In the genomic region with DNA sequence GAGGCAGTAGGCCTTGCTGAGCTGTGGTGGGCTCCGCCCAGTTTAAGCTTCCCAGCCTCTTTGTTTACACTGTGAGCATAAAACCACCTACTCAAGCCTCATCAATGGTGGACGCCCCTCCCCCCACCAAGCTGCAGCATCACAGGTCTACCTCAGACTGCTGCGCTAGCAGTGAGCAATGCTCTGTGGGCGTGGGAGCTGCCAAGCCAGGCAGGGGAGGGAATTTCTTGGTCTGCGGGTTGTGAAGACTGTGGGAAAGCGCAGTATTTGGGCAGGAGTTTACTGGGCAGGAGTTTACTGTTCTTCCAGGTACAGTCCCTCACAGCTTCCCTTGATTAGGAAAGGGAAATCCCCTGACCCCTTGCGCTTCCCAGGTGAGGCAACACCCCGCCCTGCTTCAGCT, we compare ENCODE assay signal across 9 cellular contexts.
DNase-seq lines count a peak whose midpoint lies in the region; ATAC-seq and TF ChIP-seq lines count a peak whose summit lies in the region.
"Had no signal": no experiment of that assay in that cellular context is flagged by ENCODE, and none has a peak within 500 bp of the region (broad histone marks: within the 10 kb centered on the region; RNA-seq: fewer than 3 reads in every experiment).

No MANE protein-coding gene starts in this region.

- H3K36me3 ChIP-seq in iPS-20b (ENCODE audit: insufficient read depth, low read depth, low read length) = no peaks in the 10 kb centered on the region
- H3K36me3 ChIP-seq: neutrophil had no signal

- in situ Hi-C loops in KBM-7 (cut with MboI; ENCODE audit: low pct_unique_long_range_greater_than_20kb, low sequenced_read_pairs) = no loop called here

- no peak for TF ChIP-seq POLR2A in NB4 (IDR thresholded peaks at IDR 0.05; ENCODE audit: extremely low read depth, insufficient read length)

- peaks cover 6% of the 10 kb centered on the region; the same call in 1 of the 2 replicates for H3K4me1 ChIP-seq in iPS-20b (ENCODE audit: insufficient read depth, low read length)

- no peak for TF ChIP-seq CTCF in NB4 (IDR thresholded peaks at IDR 0.05; ENCODE audit: low read depth, low read length)

- ATAC-seq in HG03354 (IDR thresholded peaks at IDR 0.05; ENCODE audit: poor library complexity, severe bottlenecking, unreplicated experiment) (no peak), GM18861 (IDR thresholded peaks at IDR 0.05; ENCODE audit: unreplicated experiment) (no peak), HG03442 (IDR thresholded peaks at IDR 0.05; ENCODE audit: unreplicated experiment) (no peak)

- H3K4me3 ChIP-seq in NB4 (ENCODE audit: low read depth, low read length) (no peak overlapping the region), iPS-20b (ENCODE audit: low read length) (peak overlapping the region; percentile 34; the same call in 1 of the 2 replicates)

- no peaks in the 10 kb centered on the region for H3K27me3 ChIP-seq in iPS-20b (ENCODE audit: insufficient read depth, low read length)
- H3K27me3 ChIP-seq: neutrophil had no signal

- H3K9ac ChIP-seq in iPS-20b (ENCODE audit: low read depth, low read length) = peak overlapping the region; percentile 36; the same call in 1 of the 2 replicates

- H3K9me3 ChIP-seq in iPS-20b (ENCODE audit: insufficient read depth, low read depth, low read length) = no peaks in the 10 kb centered on the region
- H3K9me3 ChIP-seq: neutrophil had no signal

- H3K27ac ChIP-seq in iPS-20b (ENCODE audit: low read length) = no peak overlapping the region
- H3K27ac ChIP-seq: neutrophil had no signal

- DNase-seq in COLO668 (lab: John Stamatoyannopoulos, UW; ENCODE audit: unreplicated experiment) (peak; percentile 91), NB4 (ENCODE audit: low read depth) (peak; percentile 23), KBM-7 (no peak)
- peak; percentile 9 to 15 for DNase-seq in activated CD4-positive, alpha-beta T cell treated with anti-CD3 and anti-CD28 coated beads, Interleukin-2, amount 50 U/mL, for 4 hours
